ENCODE assay signal across 15 cellular contexts in genomic region chr2:239945751-239946569, GRCh38.
DNase-seq lines count a peak whose midpoint lies in the region; ATAC-seq, FAIRE-seq and TF ChIP-seq lines count a peak whose summit lies in the region.
"Had no signal": no experiment of that assay in that cellular context is flagged by ENCODE, and none has a peak within 500 bp of the region (broad histone marks: within the 10 kb centered on the region; RNA-seq: fewer than 3 reads in every experiment).

No MANE protein-coding gene starts in this region.

- H2BK12ac ChIP-seq in neuronal stem cell (ENCODE audit: low read length), result peak overlapping the region; percentile 85
- no peak overlapping the region for H2BK12ac ChIP-seq in mesenchymal stem cell (ENCODE audit: low read length in 2 of 2)

- no peak for TF ChIP-seq RAD21 in HepG2 (CRISPR knock-in tag; IDR thresholded peaks at IDR 0.05)

- DNase-seq in right lobe of liver (peak in 2 of 3 donors; percentile 39 to 43), HepG2 (ENCODE audit: low spot score) (no peak), dorsolateral prefrontal cortex (peak in 8 of 10 donors; percentile 1 to 31 (median 24)), neuronal stem cell (ENCODE audit: low spot score) (no peak), NOMO-1 treated with dmso at 0.1 percent for 144 hours (lab: John Stamatoyannopoulos, UW; ENCODE audit: unreplicated experiment) (no peak), mesenchymal stem cell (no peak), DMS79 (lab: John Stamatoyannopoulos, UW) (no peak)
- no peak for DNase-seq in effector CD8-positive, alpha-beta T cell (lab: John Stamatoyannopoulos, UW)
- DNase-seq: activated CD4-positive, CD25-positive, alpha-beta regulatory T cell; Calu3; MM.1S; NCI-H1930; NCI-H446 treated with DMSO at 0.1 percent for 48 hours; SHP77 treated with DMSO at 0.1 percent for 48 hours had no signal

- no peak for FAIRE-seq in HepG2 (lab: Jason Lieb, UNC)

- BruUV-seq in HepG2 (replicated peaks; lab: Mats Ljungman, UMichigan), result no TSS peak

- H3K27me3 ChIP-seq in right lobe of liver, result no peaks in the 10 kb centered on the region
- no peaks in the 10 kb centered on the region for H3K27me3 ChIP-seq in HepG2 (ENCODE audit: control insufficient read depth in 1 of 2, insufficient read depth in 2 of 2, low read length in 2 of 2)
- no peaks in the 10 kb centered on the region for H3K27me3 ChIP-seq in dorsolateral prefrontal cortex
- no peaks in the 10 kb centered on the region for H3K27me3 ChIP-seq in neuronal stem cell (ENCODE audit: control insufficient read depth in 3 of 3, insufficient read depth in 3 of 3, low read depth in 1 of 3, low read length in 3 of 3)
- no peaks in the 10 kb centered on the region for H3K27me3 ChIP-seq in mesenchymal stem cell (ENCODE audit: control insufficient read depth in 1 of 2, insufficient read depth in 1 of 2, low read length in 2 of 2)
- H3K27me3 ChIP-seq: neural progenitor cell had no signal

- 0 out of 2 replicates have a peak, but pooled peaks cover 2% of the 10 kb centered on the region for H4K20me1 ChIP-seq in HepG2 (ENCODE audit: insufficient read depth, low read length)

- H2AK5ac ChIP-seq in neuronal stem cell (ENCODE audit: low read depth, low read length) (peak overlapping the region; percentile 48), mesenchymal stem cell (ENCODE audit: low read length, severe bottlenecking) (no peak overlapping the region)

- H3K14ac ChIP-seq in neuronal stem cell (ENCODE audit: low read length) (no peak overlapping the region), mesenchymal stem cell (ENCODE audit: low read length in 2 of 2) (no peak overlapping the region)

- H4K8ac ChIP-seq in neuronal stem cell (ENCODE audit: low read depth, low read length), result no peak overlapping the region
- H4K8ac ChIP-seq in mesenchymal stem cell (ENCODE audit: low read length), result no peak overlapping the region

- H3K4ac ChIP-seq in neuronal stem cell (ENCODE audit: low read length) (no peak overlapping the region), mesenchymal stem cell (ENCODE audit: low read depth in 1 of 2, low read length in 2 of 2) (no peak overlapping the region)

- CTCF ChIA-PET in HepG2 (lab: Yijun Ruan, JAX; ENCODE audit: low intra/inter-chr PET ratio, low total read pairs), result no interaction called here

- H3K79me1 ChIP-seq in neuronal stem cell (ENCODE audit: low read depth, low read length), result no peaks in the 10 kb centered on the region
- H3K79me1 ChIP-seq in mesenchymal stem cell (replicated peaks; ENCODE audit: low read length, poor library complexity, severe bottlenecking), result no peaks in the 10 kb centered on the region

- H2BK120ac ChIP-seq in neuronal stem cell (ENCODE audit: low read depth, low read length) (no peak overlapping the region), mesenchymal stem cell (ENCODE audit: low read depth, low read length) (no peak overlapping the region)

- POLR2A ChIA-PET in HepG2 (lab: Yijun Ruan, JAX), result no interaction called here

- ATAC-seq in right lobe of liver (no peak), HepG2 (no peak)

- TF ChIP-seq POLR2A in right lobe of liver (IDR thresholded peaks at IDR 0.05), result no peak
- TF ChIP-seq POLR2A in HepG2 (IDR thresholded peaks at IDR 0.05; ENCODE audit: insufficient read depth in 1 of 2, low read depth in 2 of 2, low read length in 2 of 2), result no peak

- TF ChIP-seq EP300 in HepG2 (IDR thresholded peaks at IDR 0.05; ENCODE audit: low read depth in 2 of 2, low read length in 2 of 2) (no peak), HepG2 (CRISPR knock-in tag; IDR thresholded peaks at IDR 0.05; ENCODE audit: borderline replicate concordance) (no peak)

- H3K4me3 ChIP-seq in right lobe of liver (no peak overlapping the region), HepG2 (replicated peaks in 1 of 3; ENCODE audit: insufficient read depth in 1 of 3, low read depth in 2 of 3, low read length in 3 of 3) (no peak overlapping the region), dorsolateral prefrontal cortex (no peak overlapping the region), neuronal stem cell (ENCODE audit: low read length in 2 of 2) (no peak overlapping the region), mesenchymal stem cell (ENCODE audit: insufficient read depth in 1 of 2, low read depth in 1 of 2, low read length in 2 of 2) (no peak overlapping the region)
- H3K4me3 ChIP-seq: neural progenitor cell had no signal

- intact Hi-C loops in right lobe of liver (cut with DNase I) (no loop called here), HepG2 (cut with micrococcal nuclease; ENCODE audit: unreplicated experiment) (no loop called here), dorsolateral prefrontal cortex (cut with DNase I) (no loop called here)

- H2AFZ ChIP-seq in HepG2 (ENCODE audit: low read length), result no peak overlapping the region
- H2AFZ ChIP-seq in neuronal stem cell (ENCODE audit: low read length), result no peak overlapping the region
- H2AFZ ChIP-seq in mesenchymal stem cell (ENCODE audit: low read depth, low read length), result no peak overlapping the region
- H2AFZ ChIP-seq: neural progenitor cell had no signal

- H3K23ac ChIP-seq in neuronal stem cell (ENCODE audit: low read depth, low read length, poor library complexity) (no peak overlapping the region), mesenchymal stem cell (ENCODE audit: low read length in 2 of 2) (no peak overlapping the region)

- no peaks in the 10 kb centered on the region for H3K79me2 ChIP-seq in HepG2 (ENCODE audit: insufficient read depth, low read length)

- H2BK15ac ChIP-seq in neuronal stem cell (ENCODE audit: low read length), result no peak overlapping the region
- no peak overlapping the region for H2BK15ac ChIP-seq in mesenchymal stem cell (ENCODE audit: low read depth, poor library complexity, severe bottlenecking)

- H3K27ac ChIP-seq in right lobe of liver (no peak overlapping the region), HepG2 (ENCODE audit: extremely low read length, insufficient read depth, low read length) (no peak overlapping the region), dorsolateral prefrontal cortex (peak overlapping the region in 35 of 59 donors; percentile 28 to 97 (median 91)), neuronal stem cell (replicated peaks; ENCODE audit: low read length) (no peak overlapping the region), mesenchymal stem cell (ENCODE audit: low read length, poor library complexity, severe bottlenecking) (no peak overlapping the region)
- H3K27ac ChIP-seq: neural progenitor cell had no signal

- no peaks in the 10 kb centered on the region for H3K9me3 ChIP-seq in right lobe of liver
- H3K9me3 ChIP-seq in HepG2 (ENCODE audit: low read length), result no peaks in the 10 kb centered on the region
- H3K9me3 ChIP-seq in neuronal stem cell (replicated peaks in 1 of 2; ENCODE audit: control insufficient read depth in 2 of 2, insufficient read depth in 1 of 2, low read depth in 1 of 2, low read length in 2 of 2), result no peaks in the 10 kb centered on the region
- H3K9me3 ChIP-seq in mesenchymal stem cell (ENCODE audit: control insufficient read depth, low read length), result no peaks in the 10 kb centered on the region

- H3K4me1 ChIP-seq in right lobe of liver, result no peaks in the 10 kb centered on the region
- peaks cover 12% of the 10 kb centered on the region for H3K4me1 ChIP-seq in HepG2 (ENCODE audit: insufficient read depth, low read length)
- H3K4me1 ChIP-seq in neuronal stem cell (ENCODE audit: control insufficient read depth in 2 of 2, insufficient read depth in 1 of 2, low read depth in 1 of 2, low read length in 2 of 2), result peaks cover 4 to 6% of the 10 kb centered on the region in 2 donors
- H3K4me1 ChIP-seq in mesenchymal stem cell (ENCODE audit: control insufficient read depth, insufficient read depth, low read depth, low read length), result peaks cover 5% of the 10 kb centered on the region
- H3K4me1 ChIP-seq: neural progenitor cell had no signal

- no peak for TF ChIP-seq CTCF in right lobe of liver (IDR thresholded peaks at IDR 0.05)
- no peak for TF ChIP-seq CTCF in HepG2 (CRISPR knock-in tag; IDR thresholded peaks at IDR 0.05)
- no peak for TF ChIP-seq CTCF in dorsolateral prefrontal cortex (IDR thresholded peaks at IDR 0.05 in 54 of 56, conservative IDR thresholded peaks at IDR 0.05 in 2 of 56; ENCODE audit: low read depth in 1 of 56, partially characterized antibody in 56 of 56)

- H2BK5ac ChIP-seq in neuronal stem cell (ENCODE audit: low read length) (no peak overlapping the region), mesenchymal stem cell (ENCODE audit: low read depth, low read length, poor library complexity, severe bottlenecking) (no peak overlapping the region)

- no peak overlapping the region for H4K91ac ChIP-seq in neuronal stem cell (ENCODE audit: low read depth, low read length, poor library complexity)
- H4K91ac ChIP-seq in mesenchymal stem cell (ENCODE audit: low read length), result no peak overlapping the region

- peak overlapping the region; percentile 35 for H3K18ac ChIP-seq in neuronal stem cell (ENCODE audit: low read length)
- no peak overlapping the region for H3K18ac ChIP-seq in mesenchymal stem cell (ENCODE audit: low read depth in 1 of 2, low read length in 2 of 2)

- no peak overlapping the region for H3K9ac ChIP-seq in HepG2 (ENCODE audit: insufficient read depth, low read depth, low read length)
- no peak overlapping the region for H3K9ac ChIP-seq in neuronal stem cell (ENCODE audit: low read depth, low read length, poor library complexity)
- H3K9ac ChIP-seq in mesenchymal stem cell (ENCODE audit: low read length), result no peak overlapping the region
- H3K9ac ChIP-seq: neural progenitor cell had no signal

- WGBS in right lobe of liver (ENCODE audit: insufficient coverage, low coverage, low lambda C conversion rate, missing lambda C conversion rate), result 60% methylated on average over 2 of the region's 25 CpGs
- WGBS in HepG2 (ENCODE audit: low lambda C conversion rate), result 93% methylated on average over 17 of the region's 25 CpGs
- no CpG with 5 or more reads among the region's 25 CpGs for WGBS in neuronal stem cell (ENCODE audit: extremely low coverage in 2 of 2, insufficient read length in 2 of 2, insufficient replicate concordance in 1 of 2), 2 donors
- 94% methylated on average over 22 of the region's 25 CpGs for WGBS in mesenchymal stem cell

- H3K4me2 ChIP-seq in HepG2 (ENCODE audit: low read depth, low read length), result no peak overlapping the region
- H3K4me2 ChIP-seq in neuronal stem cell (ENCODE audit: insufficient read depth, low read length, poor library complexity, severe bottlenecking), result no peak overlapping the region
- no peak overlapping the region for H3K4me2 ChIP-seq in mesenchymal stem cell (ENCODE audit: low read length, poor library complexity, severe bottlenecking)
- H3K4me2 ChIP-seq: neural progenitor cell had no signal

- in situ Hi-C loops in HepG2 (cut with HindIII; ENCODE audit: extremely low pct_ligation_motif_present, low pct_unique_long_range_greater_than_20kb), result no loop called here

- no peaks in the 10 kb centered on the region for H3K36me3 ChIP-seq in right lobe of liver
- no peaks in the 10 kb centered on the region for H3K36me3 ChIP-seq in HepG2 (replicated peaks in 1 of 2; ENCODE audit: control insufficient read depth in 1 of 2, insufficient read depth in 2 of 2, low read length in 2 of 2)
- no peaks in the 10 kb centered on the region for H3K36me3 ChIP-seq in neuronal stem cell (replicated peaks in 1 of 2; ENCODE audit: control insufficient read depth in 2 of 2, insufficient read depth in 2 of 2, low read length in 2 of 2)
- no peaks in the 10 kb centered on the region for H3K36me3 ChIP-seq in mesenchymal stem cell (ENCODE audit: control insufficient read depth in 1 of 2, insufficient read depth in 2 of 2, low read depth in 1 of 2, low read length in 2 of 2)
- H3K36me3 ChIP-seq: neural progenitor cell had no signal

Comparison
In these comparisons a context has a peak if more than half of its experiments do, and no peak if none do; other contexts are left out.
1. DNase-seq: peak in right lobe of liver (2 of 3) and dorsolateral prefrontal cortex (8 of 10); none in HepG2 (single experiment), neuronal stem cell (single experiment), effector CD8-positive, alpha-beta T cell (single experiment), NOMO-1 treated with dmso at 0.1 percent for 144 hours (single experiment), mesenchymal stem cell (single experiment) and DMS79 (single experiment).
2. H3K27ac ChIP-seq: peak in dorsolateral prefrontal cortex (35 of 59); none in right lobe of liver (0 of 3), HepG2 (single experiment), neuronal stem cell (single experiment) and mesenchymal stem cell (single experiment).